Comparison of ENCODE assay signal across 8 cellular contexts in the genomic region with DNA sequence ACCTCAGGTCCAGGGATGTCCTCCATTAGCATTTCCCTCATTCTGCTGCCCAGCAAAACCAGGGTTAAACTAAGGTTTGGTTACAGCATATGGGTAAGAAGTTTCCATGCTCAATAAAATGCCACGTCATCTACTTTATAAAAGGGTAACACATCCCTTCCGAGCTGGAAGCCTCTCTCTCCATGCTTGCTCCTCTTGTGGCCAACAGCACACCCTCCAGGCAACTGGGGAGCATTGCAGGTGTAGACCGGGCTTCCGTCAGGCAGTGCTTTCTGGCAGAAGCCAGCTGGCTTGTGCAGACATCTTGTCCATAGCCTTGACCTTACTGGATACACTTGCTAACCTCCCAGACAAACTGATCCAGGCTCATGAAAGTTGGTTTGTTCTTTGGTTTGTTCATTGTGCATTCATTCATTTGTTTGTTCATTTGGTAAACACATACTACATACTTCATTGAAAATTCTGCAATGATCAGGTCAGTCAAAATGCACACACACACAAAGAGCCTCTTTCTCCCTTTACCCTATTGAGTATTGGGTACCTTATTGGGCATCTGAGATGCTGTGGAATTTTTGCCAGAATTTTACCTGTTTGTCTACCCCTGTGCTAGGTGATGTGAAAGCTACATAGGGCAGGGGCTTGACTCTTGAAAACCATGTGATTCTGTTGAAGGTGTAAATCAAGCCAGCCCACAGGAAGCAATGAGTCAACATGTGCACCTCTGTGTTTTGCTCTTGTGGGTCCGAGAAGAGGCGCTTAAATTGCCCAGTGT.
DNase-seq lines count a peak whose midpoint lies in the region; ATAC-seq and TF ChIP-seq lines count a peak whose summit lies in the region.

No MANE protein-coding gene starts in this region.

- H3K36me3 ChIP-seq in osteoblast (ENCODE audit: insufficient read depth, low read length): no peaks in the 10 kb centered on the region

- no peak overlapping the region for H3K4me2 ChIP-seq in osteoblast (ENCODE audit: insufficient read depth, low read length)

- peak; percentile 19 to 21 for DNase-seq in stimulated activated CD4-positive, alpha-beta T cell treated with anti-CD3 and anti-CD28 coated beads, Interleukin-15, amount 100 ng/mL, for 48 hours (ENCODE audit: low read depth in 2 of 2)
- no peak for DNase-seq in stimulated activated CD4-positive, alpha-beta T cell treated with anti-CD3 and anti-CD28 coated beads, Interleukin-4, amount 100 ng/mL, for 1 hour
- DNase-seq in NAMALWA (ENCODE audit: low spot score) (peak; percentile 79), SK-N-DZ (ENCODE audit: low spot score) (peak; percentile 63), fibroblast of peridontal ligament (ENCODE audit: extremely low read depth) (peak; percentile 35), osteoblast (ENCODE audit: insufficient read length, low spot score, missing footprints) (peak; percentile 86)

- H3K9me3 ChIP-seq in osteoblast (ENCODE audit: low read depth, low read length): no peaks in the 10 kb centered on the region

- no peak overlapping the region for H3K4me3 ChIP-seq in osteoblast (ENCODE audit: insufficient read depth, low read length)

- ATAC-seq in HG03520 (IDR thresholded peaks at IDR 0.05; ENCODE audit: unreplicated experiment): no peak
- no peak for ATAC-seq in HG02840 (IDR thresholded peaks at IDR 0.05; ENCODE audit: low FRiP score, unreplicated experiment)

- no peaks in the 10 kb centered on the region for H3K79me2 ChIP-seq in osteoblast (ENCODE audit: insufficient read depth, low read length)

- no peaks in the 10 kb centered on the region for H3K4me1 ChIP-seq in osteoblast (ENCODE audit: insufficient read depth, low read length)

- peak; percentile 86 for TF ChIP-seq CTCF in osteoblast (IDR thresholded peaks at IDR 0.05; ENCODE audit: extremely low read depth, low read depth, low read length)

- peak overlapping the region; percentile 81 for H2AFZ ChIP-seq in osteoblast (ENCODE audit: low read length)

- H4K20me1 ChIP-seq in osteoblast (ENCODE audit: insufficient read depth, low read length): no peaks in the 10 kb centered on the region

- no peak overlapping the region for H3K27ac ChIP-seq in osteoblast (ENCODE audit: low read depth, low read length)

- peaks cover 17% of the 10 kb centered on the region for H3K27me3 ChIP-seq in osteoblast (ENCODE audit: insufficient read depth, low read length)
